ENCODE assay signal across 26 cellular contexts in genomic region chr10:126321455-126321854, GRCh38.
"Had no signal": no experiment of that assay in that cellular context is flagged by ENCODE, and none has a peak within 500 bp of the region (broad histone marks: within the 10 kb centered on the region; RNA-seq: fewer than 3 reads in every experiment).

No MANE protein-coding gene starts in this region.

- H3K27ac Mint-ChIP-seq: activated B cell treated with CpG ODN at 0.5 μM for 24 hours; activated CD4-positive, alpha-beta T cell treated with anti-CD3 and anti-CD28 coated beads for 36 hours; activated naive CD4-positive, alpha-beta T cell treated with anti-CD3 and anti-CD28 coated beads, Interleukin-2, amount 50 U/mL, for 72 hours; activated T-cell treated with anti-CD3 and anti-CD28 coated beads, Interleukin-2, amount 50 U/mL, for 24 hours; activated T-helper 17 cell treated with anti-CD3 and anti-CD28 coated beads, Interleukin-2, amount 50 U/mL, for 72 hours; progenitor cell of endocrine pancreas; T-helper 1 cell treated with Interleukin-12 subunit alpha and Interleukin-12 subunit beta and Interleukin-4 antibody, amounts not matched to agents 30 μg/mL and 1 μg/mL, for 36 hours; type B pancreatic cell had no signal

- DNase-seq: activated B cell treated with CpG ODN at 0.5 μM for 24 hours; activated CD4-positive, alpha-beta T cell treated with anti-CD3 and anti-CD28 coated beads for 36 hours; activated CD4-positive, alpha-beta T cell treated with anti-CD3 and anti-CD28 coated beads, Interleukin-2, amount 50 U/mL, for 4 hours; activated CD8-positive, alpha-beta memory T cell treated with anti-CD3 and anti-CD28 coated beads for 24 hours; activated CD8-positive, alpha-beta memory T cell treated with anti-CD3 and anti-CD28 coated beads, Interleukin-2, amount 50 U/mL, for 4 hours; activated T-cell treated with anti-CD3 and anti-CD28 coated beads, Interleukin-2, amount 50 U/mL, for 24 hours; colonic mucosa; dorsolateral prefrontal cortex; foreskin fibroblast; kidney; retina; sigmoid colon; stimulated activated CD4-positive, alpha-beta T cell treated with anti-CD3 and anti-CD28 coated beads, Interleukin-4, amount 100 ng/mL, for 1 hour; stimulated activated naive CD4-positive, alpha-beta T cell; T1000; testis had no signal

- H3K9me3 Mint-ChIP-seq: activated B cell treated with CpG ODN at 0.5 μM for 24 hours; activated T-cell treated with anti-CD3 and anti-CD28 coated beads, Interleukin-2, amount 50 U/mL, for 24 hours; neural progenitor cell; T-helper 1 cell treated with Interleukin-12 subunit alpha and Interleukin-12 subunit beta and Interleukin-4 antibody, amounts not matched to agents 30 μg/mL and 1 μg/mL, for 36 hours had no signal

- H3K27ac ChIP-seq: ascending aorta, colonic mucosa, dorsolateral prefrontal cortex, neural progenitor cell, sigmoid colon, testis had no signal

- ATAC-seq: activated CD4-positive, alpha-beta T cell treated with anti-CD3 and anti-CD28 coated beads for 36 hours; activated naive CD4-positive, alpha-beta T cell treated with anti-CD3 and anti-CD28 coated beads, Interleukin-2, amount 50 U/mL, for 72 hours; activated T-helper 17 cell treated with anti-CD3 and anti-CD28 coated beads, Interleukin-2, amount 50 U/mL, for 72 hours; left lobe of liver had no signal

- H3K4me3 Mint-ChIP-seq: activated B cell treated with CpG ODN at 0.5 μM for 24 hours; activated CD4-positive, alpha-beta T cell treated with anti-CD3 and anti-CD28 coated beads for 36 hours; activated T-cell treated with anti-CD3 and anti-CD28 coated beads, Interleukin-2, amount 50 U/mL, for 24 hours; activated T-helper 17 cell treated with anti-CD3 and anti-CD28 coated beads, Interleukin-2, amount 50 U/mL, for 72 hours; central memory CD8-positive, alpha-beta T cell; neural progenitor cell; T-helper 1 cell treated with Interleukin-12 subunit alpha and Interleukin-12 subunit beta and Interleukin-4 antibody, amounts not matched to agents 30 μg/mL and 1 μg/mL, for 36 hours; type B pancreatic cell had no signal

- H3K4me1 Mint-ChIP-seq: activated B cell treated with CpG ODN at 0.5 μM for 24 hours; activated CD4-positive, alpha-beta T cell treated with anti-CD3 and anti-CD28 coated beads for 36 hours; activated T-helper 17 cell treated with anti-CD3 and anti-CD28 coated beads, Interleukin-2, amount 50 U/mL, for 72 hours; central memory CD8-positive, alpha-beta T cell had no signal

- H3K27me3 ChIP-seq: ascending aorta, colonic mucosa, neural progenitor cell, sigmoid colon, testis had no signal

- H3K4me3 ChIP-seq: ascending aorta, colonic mucosa, dorsolateral prefrontal cortex, lung, neural progenitor cell, sigmoid colon, testis had no signal

- H3K36me3 Mint-ChIP-seq: activated naive CD4-positive, alpha-beta T cell treated with anti-CD3 and anti-CD28 coated beads, Interleukin-2, amount 50 U/mL, for 72 hours; neural progenitor cell; type B pancreatic cell had no signal

- H3K27me3 Mint-ChIP-seq: activated B cell treated with CpG ODN at 0.5 μM for 24 hours; activated T-cell treated with anti-CD3 and anti-CD28 coated beads, Interleukin-2, amount 50 U/mL, for 24 hours; activated T-helper 17 cell treated with anti-CD3 and anti-CD28 coated beads, Interleukin-2, amount 50 U/mL, for 72 hours; central memory CD8-positive, alpha-beta T cell had no signal

- H3K36me3 ChIP-seq: ascending aorta, colonic mucosa, neural progenitor cell, sigmoid colon had no signal
